Comparison of ENCODE assay signal across 8 cellular contexts in genomic region chr17:47969975-47970724, GRCh38. TPM values are rescaled to one million over a fixed set of nuclear protein-coding genes. Genes with fewer than 3 reads are reported as not detected.
A peak's percentile ranks its signal among the peaks of the same experiment; 100 is the strongest.
DNase-seq lines count a peak whose midpoint lies in the region; ATAC-seq and TF ChIP-seq lines count a peak whose summit lies in the region.

No MANE protein-coding gene starts in this region.

- no peaks in the 10 kb centered on the region for H3K27me3 ChIP-seq in muscle layer of duodenum (ENCODE audit: low read depth, low read length)

- H3K27ac Mint-ChIP-seq in brain, result peak overlapping the region; percentile 64 to 97 (median 79)

- peak overlapping the region; percentile 70 to 97 (median 93) for H3K4me3 Mint-ChIP-seq in brain

- no peak for TF ChIP-seq CTCF in 22Rv1 (IDR thresholded peaks at IDR 0.05)
- no peak for TF ChIP-seq CTCF in brain (conservative IDR thresholded peaks at IDR 0.05)

- peak; percentile 11 for ATAC-seq in HG03064 (IDR thresholded peaks at IDR 0.05; ENCODE audit: low read depth, unreplicated experiment)
- no peak for ATAC-seq in GM18517 (IDR thresholded peaks at IDR 0.05; ENCODE audit: unreplicated experiment)
- ATAC-seq in GM21576 (IDR thresholded peaks at IDR 0.05; ENCODE audit: unreplicated experiment), result no peak

- peaks cover 10 to 16% of the 10 kb centered on the region in 2 donors for H3K36me3 ChIP-seq in muscle layer of duodenum (ENCODE audit: control insufficient read depth in 1 of 2, insufficient read depth in 2 of 2, low read length in 2 of 2)

- H3K4me3 ChIP-seq in muscle layer of duodenum (ENCODE audit: low read depth in 1 of 2, low read length in 2 of 2), result peak overlapping the region; percentile 85 to 98

- peaks cover 29% of the 10 kb centered on the region for H3K4me1 Mint-ChIP-seq in brain

- peaks cover 8% of the 10 kb centered on the region for H3K36me3 Mint-ChIP-seq in brain

- H3K27ac ChIP-seq in 22Rv1 (0 out of 2 replicates have a peak overlapping the region, but pooled peaks have one; percentile 76), muscle layer of duodenum (ENCODE audit: low read length) (peak overlapping the region; percentile 49)

- H3K27me3 Mint-ChIP-seq in brain, result peaks cover 17% of the 10 kb centered on the region

- peaks cover 0 to 3% (median 0%) of the 10 kb centered on the region in 5 experiments for H3K9me3 Mint-ChIP-seq in brain

- no peak for DNase-seq in NCI-H146 (lab: John Stamatoyannopoulos, UW)
- no peak for DNase-seq in HuH-7 (ENCODE audit: low spot score)

- peaks cover 24% of the 10 kb centered on the region in 2 donors for H3K4me1 ChIP-seq in muscle layer of duodenum (ENCODE audit: control insufficient read depth in 1 of 2, insufficient read depth in 2 of 2, low read length in 2 of 2)

- no peaks in the 10 kb centered on the region for H3K9me3 ChIP-seq in muscle layer of duodenum (ENCODE audit: control insufficient read depth in 1 of 2, low read length in 2 of 2)

RNA-seq across cellular contexts. Expression of gene CDK5RAP3, which starts 0.8 kb away (rescaled TPM):
- 106 TPM for polyA plus RNA-seq in brain (ENCODE audit: insufficient read depth, low read depth, low replicate concordance)

RNA-seq across cellular contexts. Expression of gene PRR15L, which starts 12.5 kb away (rescaled TPM):
- 30.5 TPM for polyA plus RNA-seq in brain (ENCODE audit: insufficient read depth, low read depth, low replicate concordance)

RNA-seq across cellular contexts. Expression of gene PNPO, which starts 28.8 kb away (rescaled TPM):
- 24.4 TPM for polyA plus RNA-seq in brain (ENCODE audit: insufficient read depth, low read depth, low replicate concordance)
